In genomic region chr11:110755961-110756360, GRCh38 we compare ENCODE assay signal across 21 cellular contexts. TPM values are rescaled to one million over a fixed set of nuclear protein-coding genes. Genes with fewer than 3 reads are reported as not detected.
DNase-seq lines count a peak whose midpoint lies in the region; ATAC-seq and TF ChIP-seq lines count a peak whose summit lies in the region.
"Had no signal": no experiment of that assay in that cellular context is flagged by ENCODE, and none has a peak within 500 bp of the region (broad histone marks: within the 10 kb centered on the region; RNA-seq: fewer than 3 reads in every experiment).

No MANE protein-coding gene starts in this region.

- no peaks in the 10 kb centered on the region for H3K9me2 ChIP-seq in SK-N-SH

- CTCF ChIA-PET in SK-N-SH (lab: Yijun Ruan, JAX), result no interaction called here

- no peaks in the 10 kb centered on the region for H3K27me3 ChIP-seq in rectal smooth muscle tissue (ENCODE audit: control insufficient read depth, insufficient read depth, low read length)
- no peaks in the 10 kb centered on the region for H3K27me3 ChIP-seq in SK-N-SH (ENCODE audit: insufficient read depth)
- H3K27me3 ChIP-seq: SJSA1 had no signal

- H3K36me3 ChIP-seq in rectal smooth muscle tissue (ENCODE audit: control insufficient read depth, insufficient read depth, low read length), result no peaks in the 10 kb centered on the region
- no peaks in the 10 kb centered on the region for H3K36me3 ChIP-seq in SK-N-SH (replicated peaks in 1 of 2; ENCODE audit: control insufficient read depth in 1 of 2, insufficient read depth in 2 of 2, low read length in 1 of 2)
- H3K36me3 ChIP-seq: SJSA1 had no signal

- no peaks in the 10 kb centered on the region for H3K79me2 ChIP-seq in SK-N-SH (ENCODE audit: insufficient read depth)

- H3K36me3 Mint-ChIP-seq in stimulated activated memory B cell treated with anti-CD40 and anti-IgM and Interleukin-4, amounts not matched to agents 10 μg/mL and 1 μg/mL and 100 μg/mL, for 72 hours, result peaks cover 11% of the 10 kb centered on the region
- H3K36me3 Mint-ChIP-seq: CD4-positive, CD25-positive, alpha-beta regulatory T cell had no signal

- no peaks in the 10 kb centered on the region for H3K4me1 Mint-ChIP-seq in stimulated activated memory B cell treated with anti-CD40 and anti-IgM and Interleukin-4, amounts not matched to agents 10 μg/mL and 1 μg/mL and 100 μg/mL, for 72 hours
- H3K4me1 Mint-ChIP-seq: CD4-positive, CD25-positive, alpha-beta regulatory T cell; IgD-negative memory B cell had no signal

- DNase-seq in DMS 273 (lab: John Stamatoyannopoulos, UW; ENCODE audit: unreplicated experiment) (peak; percentile 52), LHCN-M2 (ENCODE audit: low read depth) (peak; percentile 76), NCI-H82 treated with DMSO at 0.1 percent for 48 hours (lab: John Stamatoyannopoulos, UW; ENCODE audit: unreplicated experiment) (peak; percentile 67), SK-N-SH (no peak)
- DNase-seq: CD4-positive, CD25-positive, alpha-beta regulatory T cell; DND-41; GM23248; NCI-H1694; NCI-H2081; NCI-H446 treated with DMSO at 0.1 percent for 48 hours; NCI-H748 treated with DMSO at 0.1 percent for 48 hours had no signal

- no peaks in the 10 kb centered on the region for H4K20me1 ChIP-seq in SK-N-SH (ENCODE audit: insufficient read depth)

- TF ChIP-seq EP300 in SK-N-SH (IDR thresholded peaks at IDR 0.05; ENCODE audit: borderline replicate concordance in 1 of 2, low read depth in 1 of 2, low read length in 1 of 2), result no peak

- H3K27me3 Mint-ChIP-seq in stimulated activated memory B cell treated with anti-CD40 and anti-IgM and Interleukin-4, amounts not matched to agents 10 μg/mL and 1 μg/mL and 100 μg/mL, for 72 hours, result no peaks in the 10 kb centered on the region

- no peak overlapping the region for H3K4me2 ChIP-seq in SK-N-SH

- H3K4me1 ChIP-seq in rectal smooth muscle tissue (ENCODE audit: control insufficient read depth, insufficient read depth, low read length) (no peaks in the 10 kb centered on the region), SK-N-SH (ENCODE audit: control insufficient read depth in 1 of 2, insufficient read depth in 2 of 2, low read depth in 1 of 2, low read length in 1 of 2) (no peaks in the 10 kb centered on the region; a peak in 1 of 4 replicates)

- POLR2A ChIA-PET in SK-N-SH (lab: Yijun Ruan, JAX), result no interaction called here

- TF ChIP-seq RAD21 in SK-N-SH (IDR thresholded peaks at IDR 0.05; ENCODE audit: low read length), result no peak

- WGBS in SK-N-SH (ENCODE audit: low lambda C conversion rate), result 40% methylated on average over 2 of the region's 2 CpGs

- H2AFZ ChIP-seq in SK-N-SH (ENCODE audit: low read depth), result no peak overlapping the region
- H2AFZ ChIP-seq: GM23248 had no signal

- H3K27ac ChIP-seq in rectal smooth muscle tissue (ENCODE audit: low read depth, low read length) (no peak overlapping the region), SK-N-SH (ENCODE audit: low read depth in 2 of 2, low read length in 1 of 2) (no peak overlapping the region)
- H3K27ac ChIP-seq: GM23248, SJSA1 had no signal

- no peaks in the 10 kb centered on the region for H3K9me3 ChIP-seq in SK-N-SH
- H3K9me3 ChIP-seq: SJSA1 had no signal

- no peak overlapping the region for H3K9ac ChIP-seq in rectal smooth muscle tissue (ENCODE audit: low read length)
- no peak overlapping the region for H3K9ac ChIP-seq in SK-N-SH
- H3K9ac ChIP-seq: GM23248 had no signal

- H3K27ac Mint-ChIP-seq in stimulated activated memory B cell treated with anti-CD40 and anti-IgM and Interleukin-4, amounts not matched to agents 10 μg/mL and 1 μg/mL and 100 μg/mL, for 72 hours, result no peak overlapping the region
- H3K27ac Mint-ChIP-seq: CD4-positive, CD25-positive, alpha-beta regulatory T cell; IgD-negative memory B cell had no signal

- H3K9me3 Mint-ChIP-seq in stimulated activated memory B cell treated with anti-CD40 and anti-IgM and Interleukin-4, amounts not matched to agents 10 μg/mL and 1 μg/mL and 100 μg/mL, for 72 hours, result peaks cover 16% of the 10 kb centered on the region

- H3K4me3 ChIP-seq in rectal smooth muscle tissue (ENCODE audit: low read length), result peak overlapping the region; percentile 25
- H3K4me3 ChIP-seq in SK-N-SH (ENCODE audit: low read depth in 2 of 2, low read length in 1 of 2), result no peak overlapping the region
- H3K4me3 ChIP-seq: GM23248, SJSA1 had no signal

- TF ChIP-seq CTCF in SK-N-SH (IDR thresholded peaks at IDR 0.05), result no peak

- H3K4me3 Mint-ChIP-seq in stimulated activated memory B cell treated with anti-CD40 and anti-IgM and Interleukin-4, amounts not matched to agents 10 μg/mL and 1 μg/mL and 100 μg/mL, for 72 hours, result no peak overlapping the region
- H3K4me3 Mint-ChIP-seq: CD4-positive, CD25-positive, alpha-beta regulatory T cell; IgD-negative memory B cell had no signal

- no peaks in the 10 kb centered on the region for H3F3A ChIP-seq in SK-N-SH (replicated peaks; ENCODE audit: insufficient read depth)

- no peak for ATAC-seq in stimulated activated memory B cell treated with anti-CD40 and anti-IgM and Interleukin-4, amounts not matched to agents 10 μg/mL and 1 μg/mL and 100 μg/mL, for 72 hours
- no peak for ATAC-seq in HG03432 (IDR thresholded peaks at IDR 0.05; ENCODE audit: unreplicated experiment)
- ATAC-seq: HCT116, Right ventricle myocardium inferior had no signal

TF ChIP-seq in SK-N-SH, 30 proteins besides CTCF, POLR2A, EP300 and RAD21:
- no peak for TF ChIP-seq REST (IDR thresholded peaks at IDR 0.05; ENCODE audit: low read depth, low read length)
- no peak for TF ChIP-seq MAX (IDR thresholded peaks at IDR 0.05; ENCODE audit: low read depth)
- no peak for TF ChIP-seq POLR2AphosphoS5 (IDR thresholded peaks at IDR 0.05; ENCODE audit: low read depth, low read length)
- TF ChIP-seq SMC3 (IDR thresholded peaks at IDR 0.05; ENCODE audit: low read depth, low read length), result no peak
- no peak for TF ChIP-seq GATA2 (CRISPR knock-in tag; IDR thresholded peaks at IDR 0.05)
- TF ChIP-seq RCOR1 (IDR thresholded peaks at IDR 0.05; ENCODE audit: low read length), result no peak
- TF ChIP-seq TCF12 (IDR thresholded peaks at IDR 0.05), result no peak
- TF ChIP-seq MXI1 (IDR thresholded peaks at IDR 0.05; ENCODE audit: low read depth, low read length), result no peak

RNA-seq across cellular contexts. Expression of gene ARHGAP20, which starts 43.7 kb away (rescaled TPM):
- 0.58 and 0.75 TPM in 2 replicates for total RNA-seq in LHCN-M2 (2014; rRNA removed)
- 0.49 TPM for polyA plus RNA-seq in LHCN-M2 (2012)
- polyA plus RNA-seq in SK-N-SH (2012; rRNA removed), result 0.76 and 0.78 TPM in 2 replicates
- 0.80 TPM in 2 replicates for polyA plus RNA-seq in SK-N-SH (2012; cell fraction: cytosol; rRNA removed)
- polyA plus RNA-seq in SK-N-SH (2012; cell fraction: nucleus; rRNA removed), result 1.3 and 2.1 TPM in 2 replicates
- total RNA-seq: CD4-positive, CD25-positive, alpha-beta regulatory T cell; G401; MCF 10A; T-helper 1 cell treated with Interleukin-12 subunit alpha and Interleukin-12 subunit beta and Interleukin-4 antibody, amounts not matched to agents 30 ng/mL and 1 ng/mL, for 36 hours had no signal
- polyA plus RNA-seq: CD4-positive, CD25-positive, alpha-beta regulatory T cell had no signal
